8 cellular contexts compared by ENCODE assay signal in the genomic region with DNA sequence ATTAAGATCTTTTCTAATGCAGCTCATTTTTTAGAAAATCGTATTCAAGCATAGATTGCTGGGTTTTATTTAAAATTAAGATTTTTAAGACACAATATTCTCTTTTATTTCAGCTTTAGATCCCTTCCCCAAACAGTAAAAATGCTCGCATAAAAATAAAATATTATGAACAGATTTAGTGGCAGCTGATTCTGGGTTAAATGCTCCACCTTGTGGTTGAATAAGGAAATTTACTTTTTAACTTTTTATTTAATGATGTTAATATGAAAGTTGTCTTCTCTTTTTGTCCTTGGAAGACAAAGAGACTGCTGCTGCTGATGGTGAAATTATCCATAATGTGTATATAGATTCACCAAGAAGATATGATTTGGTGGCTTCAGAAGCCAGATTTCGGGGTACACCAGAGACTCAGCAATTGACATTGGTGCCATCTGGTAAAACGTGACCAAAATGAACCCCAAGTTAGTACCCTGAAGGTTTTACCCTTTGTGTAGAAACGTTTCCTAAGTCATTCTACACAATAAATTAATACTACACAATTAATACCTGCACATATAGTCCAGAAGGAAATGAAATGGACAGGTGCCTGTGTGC.
DNase-seq lines count a peak whose midpoint lies in the region; ATAC-seq, FAIRE-seq and TF ChIP-seq lines count a peak whose summit lies in the region.

No MANE protein-coding gene starts in this region.

- POLR2A ChIA-PET in endothelial cell of umbilical vein (lab: Charles Lee), result no interaction called here

- H3K4me1 ChIP-seq in endothelial cell of umbilical vein (ENCODE audit: control insufficient read depth, extremely low read depth, insufficient read depth, low read length), result no peaks in the 10 kb centered on the region
- peaks cover 0 to 14% (median 2%) of the 10 kb centered on the region in 6 donors for H3K4me1 ChIP-seq in spleen

- no peak overlapping the region for H2AFZ ChIP-seq in endothelial cell of umbilical vein (ENCODE audit: low read depth, low read length)

- TF ChIP-seq CTCF in endothelial cell of umbilical vein (IDR thresholded peaks at IDR 0.05; ENCODE audit: extremely low read depth in 1 of 2, insufficient read depth in 1 of 2, low read depth in 1 of 2, low read length in 2 of 2), result peak in 1 of 2 donors; percentile 15
- peak in 10 of 11 experiments; percentile 11 to 58 (median 41) for TF ChIP-seq CTCF in spleen (IDR thresholded peaks at IDR 0.05 in 8 of 11, conservative IDR thresholded peaks at IDR 0.05 in 3 of 11)

- H3K4me3 ChIP-seq in endothelial cell of umbilical vein (replicated peaks in 1 of 3; ENCODE audit: insufficient read depth in 1 of 3, low read depth in 1 of 3, low read length in 3 of 3), result no peak overlapping the region
- no peak overlapping the region for H3K4me3 ChIP-seq in spleen

- no peaks in the 10 kb centered on the region for H3K9me3 ChIP-seq in endothelial cell of umbilical vein (replicated peaks; ENCODE audit: control insufficient read depth, insufficient read depth, low read length)
- H3K9me3 ChIP-seq in spleen, result no peaks in the 10 kb centered on the region

- no peaks in the 10 kb centered on the region for H3K9me1 ChIP-seq in endothelial cell of umbilical vein (replicated peaks; ENCODE audit: control insufficient read depth, extremely low read depth, insufficient read depth, low read length)

- peak; percentile 21 for FAIRE-seq in endothelial cell of umbilical vein (lab: Jason Lieb, UNC)
- no peak for FAIRE-seq in GM12892 (lab: Jason Lieb, UNC)

- intact Hi-C loops in endothelial cell of umbilical vein (cut with micrococcal nuclease) (loop anchor here (2.0 to 10.0 kb wide), 3 partner anchors 252 to 926 kb away; a partner anchor contains a TSS), spleen (cut with DNase I; ENCODE audit: low total_unique reads) (loop anchor here (5.0 kb wide), 1 partner anchor 835 kb away; no protein-coding TSS in a partner anchor)

- no peaks in the 10 kb centered on the region for H4K20me1 ChIP-seq in endothelial cell of umbilical vein (replicated peaks; ENCODE audit: control insufficient read depth, extremely low read depth, insufficient read depth, low read length)

- H3K4me2 ChIP-seq in endothelial cell of umbilical vein (ENCODE audit: insufficient read depth, low read length), result no peak overlapping the region

- no peaks in the 10 kb centered on the region for H3K79me2 ChIP-seq in endothelial cell of umbilical vein (ENCODE audit: control insufficient read depth, insufficient read depth, low read length)

- no peak overlapping the region for H3K9ac ChIP-seq in endothelial cell of umbilical vein (replicated peaks; ENCODE audit: extremely low read depth, insufficient read depth, low read length)

- H3K36me3 ChIP-seq in endothelial cell of umbilical vein (ENCODE audit: control insufficient read depth in 2 of 2, extremely low read depth in 1 of 2, insufficient read depth in 2 of 2, low read length in 2 of 2) (no peaks in the 10 kb centered on the region), spleen (no peaks in the 10 kb centered on the region)

- no TSS peak for BruUV-seq in endothelial cell of umbilical vein (replicated peaks; lab: Mats Ljungman, UMichigan)

- no peak for TF ChIP-seq POLR2A in endothelial cell of umbilical vein (IDR thresholded peaks at IDR 0.05; ENCODE audit: low read depth, low read length)
- TF ChIP-seq POLR2A in spleen (IDR thresholded peaks at IDR 0.05), result no peak
- TF ChIP-seq POLR2A in GM12892 (IDR thresholded peaks at IDR 0.05; ENCODE audit: low read depth, low read length), result no peak

- dilution Hi-C loops in endothelial cell of umbilical vein (cut with MboI; ENCODE audit: extremely low pct_ligation_motif_present, low sequenced_read_pairs), result no loop called here

- CTCF ChIA-PET in endothelial cell of umbilical vein (lab: Charles Lee), result interaction anchor here (0.6 to 1.7 kb wide), 29 partner anchors 9 to 1109 kb away, joined by 3 to 16 read pairs (median 4); a partner anchor contains a TSS

- WGBS in spleen, 5 donors, result 23 to 30% (median 24%) methylated on average over 5 of the region's 5 CpGs

- no peaks in the 10 kb centered on the region for H3K27me3 ChIP-seq in endothelial cell of umbilical vein (ENCODE audit: control insufficient read depth in 2 of 2, insufficient read depth in 2 of 2, low read length in 2 of 2)
- peaks cover 0 to 9% (median 0%) of the 10 kb centered on the region in 7 donors for H3K27me3 ChIP-seq in spleen (replicated peaks in 1 of 7)

- H3K27ac ChIP-seq in endothelial cell of umbilical vein (ENCODE audit: insufficient read depth, low read depth, low read length), result no peak overlapping the region
- H3K27ac ChIP-seq in spleen, result no peak overlapping the region

- ATAC-seq in HG03139 (IDR thresholded peaks at IDR 0.05; ENCODE audit: unreplicated experiment), result no peak
- no peak for ATAC-seq in HG03108 (IDR thresholded peaks at IDR 0.05; ENCODE audit: unreplicated experiment)

- DNase-seq in NCI-H2081 (lab: John Stamatoyannopoulos, UW), result peak; percentile 2 to 15
- DNase-seq in NCI-H2081 treated with DMSO at 0.1 percent for 48 hours (lab: John Stamatoyannopoulos, UW), result no peak
- peak; percentile 36 for DNase-seq in NOMO-1 treated with DMSO at 0.1 percent for 48 hours (lab: John Stamatoyannopoulos, UW; ENCODE audit: unreplicated experiment)
- DNase-seq in endothelial cell of umbilical vein (ENCODE audit: low read depth, low spot score), result peak; percentile 30
- no peak for DNase-seq in spleen
- DNase-seq in GM12892 (ENCODE audit: insufficient read length), result no peak

TF ChIP-seq in endothelial cell of umbilical vein, 7 proteins besides CTCF, POLR2A, EP300 and RAD21:
- TF ChIP-seq MYC (IDR thresholded peaks at IDR 0.05; ENCODE audit: low read depth, low read length) (no peak), POLR2AphosphoS5 (IDR thresholded peaks at IDR 0.05; ENCODE audit: insufficient read depth, low read depth, low read length) (no peak), FOS (IDR thresholded peaks at IDR 0.05; ENCODE audit: borderline replicate concordance, insufficient read depth, low read length) (no peak), GATA2 (IDR thresholded peaks at IDR 0.05; ENCODE audit: insufficient read depth, insufficient read length, low read depth, low read length) (no peak), EZH2 (IDR thresholded peaks at IDR 0.05; ENCODE audit: borderline replicate concordance, low read depth, low read length, severe bottlenecking) (no peak), JUN (IDR thresholded peaks at IDR 0.05; ENCODE audit: borderline replicate concordance, insufficient read depth, insufficient read length, low read depth) (no peak)
- TF ChIP-seq, protein P1, sequence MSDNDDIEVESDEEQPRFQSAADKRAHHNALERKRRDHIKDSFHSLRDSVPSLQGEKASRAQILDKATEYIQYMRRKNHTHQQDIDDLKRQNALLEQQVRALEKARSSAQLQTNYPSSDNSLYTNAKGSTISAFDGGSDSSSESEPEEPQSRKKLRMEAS (IDR thresholded peaks at IDR 0.05; ENCODE audit: insufficient read depth, insufficient read length), result no peak

Comparison
In these comparisons a context has a peak if more than half of its experiments do, and no peak if none do; other contexts are left out.
1. DNase-seq: peak in NCI-H2081 (2 of 2), NOMO-1 treated with DMSO at 0.1 percent for 48 hours (single experiment) and endothelial cell of umbilical vein (single experiment); none in NCI-H2081 treated with DMSO at 0.1 percent for 48 hours (single experiment), spleen (single experiment) and GM12892 (single experiment).